ENCODE assay signal across 1 cellular context in the genomic region with DNA sequence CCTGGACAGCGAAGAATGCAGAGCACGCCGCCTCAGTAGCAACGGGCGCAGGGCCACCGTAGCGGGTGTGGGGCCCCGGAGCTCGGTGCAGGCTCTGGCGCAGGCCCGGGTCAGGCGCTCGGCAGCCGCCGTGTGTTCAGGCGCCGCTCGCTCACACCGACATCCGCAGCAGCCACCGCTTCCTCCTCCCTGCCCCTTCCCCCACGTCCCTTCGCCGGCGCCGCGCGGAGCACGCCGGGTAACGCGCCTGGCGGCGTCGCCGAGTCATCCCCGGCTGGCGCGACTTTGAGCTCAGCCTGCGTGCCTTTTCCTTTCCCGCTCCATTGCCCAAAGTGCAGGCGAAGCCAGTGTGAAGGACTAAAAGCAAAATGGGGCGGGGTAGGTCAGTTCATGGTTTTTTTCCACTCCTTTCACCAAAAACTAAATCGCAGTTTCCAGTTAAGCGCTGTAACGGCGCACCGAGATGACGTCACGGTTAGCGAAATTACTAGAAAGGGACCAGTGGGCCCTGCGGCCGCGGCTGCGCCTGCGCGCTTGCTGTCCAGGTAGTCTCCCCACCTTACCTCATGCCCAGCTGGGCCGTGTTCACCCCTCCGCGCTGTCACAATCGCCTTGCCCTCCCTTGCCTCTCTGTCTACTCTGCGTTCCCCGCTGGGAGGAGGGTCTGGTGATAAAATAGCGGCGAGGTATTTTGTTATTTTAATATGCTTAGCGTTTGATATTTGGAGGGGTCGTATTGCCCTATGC.
TF ChIP-seq lines count a peak whose summit lies in the region.

TSS of gene UBQLN1 (minus strand) at position 191 of the 747 bp plus-strand sequence. CDS start 279 bp downstream, outside the sequence.

TF ChIP-seq in HepG2, 621 proteins besides CTCF, POLR2A, EP300 and RAD21 (continued from another document and continues in another):
- TF ChIP-seq, protein P1, sequence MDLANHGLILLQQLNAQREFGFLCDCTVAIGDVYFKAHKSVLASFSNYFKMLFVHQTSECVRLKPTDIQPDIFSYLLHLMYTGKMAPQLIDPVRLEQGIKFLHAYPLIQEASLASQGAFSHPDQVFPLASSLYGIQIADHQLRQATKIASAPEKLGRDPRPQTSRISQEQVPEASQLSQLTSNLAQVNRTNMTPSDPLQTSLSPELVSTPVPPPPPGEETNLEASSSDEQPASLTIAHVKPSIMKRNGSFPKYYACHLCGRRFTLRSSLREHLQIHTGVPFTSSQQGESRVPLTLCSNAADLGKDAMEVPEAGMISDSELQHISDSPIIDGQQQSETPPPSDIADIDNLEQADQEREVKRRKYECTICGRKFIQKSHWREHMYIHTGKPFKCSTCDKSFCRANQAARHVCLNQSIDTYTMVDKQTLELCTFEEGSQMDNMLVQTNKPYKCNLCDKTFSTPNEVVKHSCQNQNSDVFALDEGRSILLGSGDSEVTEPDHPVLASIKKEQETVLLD (CRISPR knock-in tag; IDR thresholded peaks at IDR 0.05; ENCODE audit: low read depth): no peak; the same call in 1 of the 2 replicates
- TF ChIP-seq, protein P2, sequence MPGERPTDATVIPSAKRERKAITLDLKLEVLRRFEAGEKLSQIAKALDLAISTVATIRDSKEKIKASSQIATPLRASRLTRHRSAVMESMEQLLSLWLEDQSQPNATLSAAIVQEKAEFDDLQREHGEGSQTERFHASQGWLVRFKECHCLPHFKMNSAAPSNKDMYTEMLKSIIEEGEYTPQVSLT (CRISPR knock-in tag; IDR thresholded peaks at IDR 0.05; ENCODE audit: borderline replicate concordance, low read depth): no peak
- TF ChIP-seq SMAD3 (CRISPR knock-in tag; IDR thresholded peaks at IDR 0.05) (peak; percentile 31; the same call in 1 of the 2 replicates), TFDP1 (CRISPR knock-in tag; IDR thresholded peaks at IDR 0.05; ENCODE audit: borderline replicate concordance) (peak; percentile 84), ATF7 (IDR thresholded peaks at IDR 0.05) (peak; percentile 99), ATF7 (CRISPR knock-in tag; IDR thresholded peaks at IDR 0.05) (peak; percentile 83), RARG (CRISPR knock-in tag; IDR thresholded peaks at IDR 0.05; ENCODE audit: low read depth) (no peak), ZMAT5 (CRISPR knock-in tag; IDR thresholded peaks at IDR 0.05; ENCODE audit: borderline replicate concordance, low read depth) (no peak), TP53 (CRISPR knock-in tag; conservative IDR thresholded peaks at IDR 0.05) (no peak), ZNF101 (CRISPR knock-in tag; IDR thresholded peaks at IDR 0.05; ENCODE audit: borderline replicate concordance, low read depth) (0 out of 2 replicates have a peak, but pooled peaks have one; percentile 72), HNRNPUL1 (IDR thresholded peaks at IDR 0.05; ENCODE audit: low read depth, low read length) (no peak), HIC2 (CRISPR knock-in tag; IDR thresholded peaks at IDR 0.05; ENCODE audit: low read depth) (no peak; the same call in 1 of the 2 replicates), TBX3 (IDR thresholded peaks at IDR 0.05; ENCODE audit: borderline replicate concordance) (peak; percentile 38; the same call in 1 of the 2 replicates), ZFP90 (CRISPR knock-in tag; IDR thresholded peaks at IDR 0.05; ENCODE audit: borderline replicate concordance) (peak; percentile 19; the same call in 1 of the 2 replicates), NCOA1 (CRISPR knock-in tag; IDR thresholded peaks at IDR 0.05) (no peak), MEIS2 (CRISPR knock-in tag; IDR thresholded peaks at IDR 0.05) (no peak), GLI4 (CRISPR knock-in tag; IDR thresholded peaks at IDR 0.05; ENCODE audit: borderline replicate concordance) (peak; percentile 50; the same call in 1 of the 2 replicates), ZKSCAN8 (CRISPR knock-in tag; IDR thresholded peaks at IDR 0.05; ENCODE audit: borderline replicate concordance) (no peak; the same call in 1 of the 2 replicates), HMG20A (CRISPR knock-in tag; IDR thresholded peaks at IDR 0.05; ENCODE audit: borderline replicate concordance) (no peak; the same call in 1 of the 2 replicates), LCORL (IDR thresholded peaks at IDR 0.05) (no peak), LCORL (CRISPR knock-in tag; IDR thresholded peaks at IDR 0.05) (peak; percentile 75), HOXA9 (CRISPR knock-in tag; IDR thresholded peaks at IDR 0.05; ENCODE audit: borderline replicate concordance) (no peak; the same call in 1 of the 2 replicates), ZNF547 (CRISPR knock-in tag; IDR thresholded peaks at IDR 0.05) (peak; percentile 79; the same call in 1 of the 2 replicates), SIX4 (CRISPR knock-in tag; IDR thresholded peaks at IDR 0.05) (0 out of 2 replicates have a peak, but pooled peaks have one; percentile 35), YEATS2 (CRISPR knock-in tag; IDR thresholded peaks at IDR 0.05; ENCODE audit: borderline replicate concordance) (peak; percentile 91), JDP2 (CRISPR knock-in tag; IDR thresholded peaks at IDR 0.05; ENCODE audit: borderline replicate concordance) (no peak), CBX1 (IDR thresholded peaks at IDR 0.05; ENCODE audit: low read depth) (no peak), ZNF3 (CRISPR knock-in tag; IDR thresholded peaks at IDR 0.05) (peak; percentile 14; the same call in 1 of the 2 replicates), TOE1 (CRISPR knock-in tag; IDR thresholded peaks at IDR 0.05) (0 out of 2 replicates have a peak, but pooled peaks have one; percentile 11), ATRX (CRISPR knock-in tag; IDR thresholded peaks at IDR 0.05; ENCODE audit: borderline replicate concordance) (no peak), NFATC3 (CRISPR knock-in tag; IDR thresholded peaks at IDR 0.05) (peak; percentile 84; the same call in 1 of the 2 replicates), KAT2B (IDR thresholded peaks at IDR 0.05; ENCODE audit: borderline replicate concordance, low read depth, low read length) (no peak), YEATS4 (CRISPR knock-in tag; IDR thresholded peaks at IDR 0.05; ENCODE audit: borderline replicate concordance) (peak; percentile 93), ZNF460 (CRISPR knock-in tag; IDR thresholded peaks at IDR 0.05; ENCODE audit: borderline replicate concordance) (0 out of 2 replicates have a peak, but pooled peaks have one; percentile 9), ZNF160 (CRISPR knock-in tag; IDR thresholded peaks at IDR 0.05) (peak; percentile 83), MXD4 (CRISPR knock-in tag; IDR thresholded peaks at IDR 0.05) (peak; percentile 61), CEBPZ (IDR thresholded peaks at IDR 0.05; ENCODE audit: low read length) (no peak), SMAD1 (CRISPR knock-in tag; IDR thresholded peaks at IDR 0.05; ENCODE audit: borderline replicate concordance, low read depth) (0 out of 2 replicates have a peak, but pooled peaks have one; percentile 90), ZNF660 (CRISPR knock-in tag; IDR thresholded peaks at IDR 0.05; ENCODE audit: borderline replicate concordance, low read depth) (no peak), ZNF878 (CRISPR knock-in tag; IDR thresholded peaks at IDR 0.05) (no peak), ATF1 (CRISPR knock-in tag; IDR thresholded peaks at IDR 0.05) (peak; percentile 98), ZNF607 (CRISPR knock-in tag; IDR thresholded peaks at IDR 0.05; ENCODE audit: borderline replicate concordance) (peak; percentile 91), ZNF264 (CRISPR knock-in tag; IDR thresholded peaks at IDR 0.05) (0 out of 2 replicates have a peak, but pooled peaks have one; percentile 40), ZNF737 (CRISPR knock-in tag; IDR thresholded peaks at IDR 0.05; ENCODE audit: borderline replicate concordance) (no peak), ZNF784 (CRISPR knock-in tag; IDR thresholded peaks at IDR 0.05; ENCODE audit: borderline replicate concordance) (peak; percentile 87; the same call in 1 of the 2 replicates), ZNF138 (CRISPR knock-in tag; IDR thresholded peaks at IDR 0.05; ENCODE audit: low read depth) (peak; percentile 77; the same call in 1 of the 2 replicates), KLF13 (CRISPR knock-in tag; IDR thresholded peaks at IDR 0.05) (no peak), ZBTB3 (CRISPR knock-in tag; IDR thresholded peaks at IDR 0.05; ENCODE audit: borderline replicate concordance, low read depth) (peak; percentile 82)
- TF ChIP-seq, protein P3, sequence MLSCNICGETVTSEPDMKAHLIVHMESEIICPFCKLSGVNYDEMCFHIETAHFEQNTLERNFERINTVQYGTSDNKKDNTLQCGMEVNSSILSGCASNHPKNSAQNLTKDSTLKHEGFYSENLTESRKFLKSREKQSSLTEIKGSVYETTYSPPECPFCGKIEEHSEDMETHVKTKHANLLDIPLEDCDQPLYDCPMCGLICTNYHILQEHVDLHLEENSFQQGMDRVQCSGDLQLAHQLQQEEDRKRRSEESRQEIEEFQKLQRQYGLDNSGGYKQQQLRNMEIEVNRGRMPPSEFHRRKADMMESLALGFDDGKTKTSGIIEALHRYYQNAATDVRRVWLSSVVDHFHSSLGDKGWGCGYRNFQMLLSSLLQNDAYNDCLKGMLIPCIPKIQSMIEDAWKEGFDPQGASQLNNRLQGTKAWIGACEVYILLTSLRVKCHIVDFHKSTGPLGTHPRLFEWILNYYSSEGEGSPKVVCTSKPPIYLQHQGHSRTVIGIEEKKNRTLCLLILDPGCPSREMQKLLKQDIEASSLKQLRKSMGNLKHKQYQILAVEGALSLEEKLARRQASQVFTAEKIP (CRISPR knock-in tag; IDR thresholded peaks at IDR 0.05; ENCODE audit: borderline replicate concordance): no peak
- TF ChIP-seq, protein P4, sequence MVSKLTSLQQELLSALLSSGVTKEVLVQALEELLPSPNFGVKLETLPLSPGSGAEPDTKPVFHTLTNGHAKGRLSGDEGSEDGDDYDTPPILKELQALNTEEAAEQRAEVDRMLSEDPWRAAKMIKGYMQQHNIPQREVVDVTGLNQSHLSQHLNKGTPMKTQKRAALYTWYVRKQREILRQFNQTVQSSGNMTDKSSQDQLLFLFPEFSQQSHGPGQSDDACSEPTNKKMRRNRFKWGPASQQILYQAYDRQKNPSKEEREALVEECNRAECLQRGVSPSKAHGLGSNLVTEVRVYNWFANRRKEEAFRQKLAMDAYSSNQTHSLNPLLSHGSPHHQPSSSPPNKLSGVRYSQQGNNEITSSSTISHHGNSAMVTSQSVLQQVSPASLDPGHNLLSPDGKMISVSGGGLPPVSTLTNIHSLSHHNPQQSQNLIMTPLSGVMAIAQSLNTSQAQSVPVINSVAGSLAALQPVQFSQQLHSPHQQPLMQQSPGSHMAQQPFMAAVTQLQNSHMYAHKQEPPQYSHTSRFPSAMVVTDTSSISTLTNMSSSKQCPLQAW (CRISPR knock-in tag; IDR thresholded peaks at IDR 0.05): peak; percentile 81
- TF ChIP-seq, protein P5, sequence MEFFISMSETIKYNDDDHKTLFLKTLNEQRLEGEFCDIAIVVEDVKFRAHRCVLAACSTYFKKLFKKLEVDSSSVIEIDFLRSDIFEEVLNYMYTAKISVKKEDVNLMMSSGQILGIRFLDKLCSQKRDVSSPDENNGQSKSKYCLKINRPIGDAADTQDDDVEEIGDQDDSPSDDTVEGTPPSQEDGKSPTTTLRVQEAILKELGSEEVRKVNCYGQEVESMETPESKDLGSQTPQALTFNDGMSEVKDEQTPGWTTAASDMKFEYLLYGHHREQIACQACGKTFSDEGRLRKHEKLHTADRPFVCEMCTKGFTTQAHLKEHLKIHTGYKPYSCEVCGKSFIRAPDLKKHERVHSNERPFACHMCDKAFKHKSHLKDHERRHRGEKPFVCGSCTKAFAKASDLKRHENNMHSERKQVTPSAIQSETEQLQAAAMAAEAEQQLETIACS (CRISPR knock-in tag; IDR thresholded peaks at IDR 0.05): no peak
